In the genomic region with DNA sequence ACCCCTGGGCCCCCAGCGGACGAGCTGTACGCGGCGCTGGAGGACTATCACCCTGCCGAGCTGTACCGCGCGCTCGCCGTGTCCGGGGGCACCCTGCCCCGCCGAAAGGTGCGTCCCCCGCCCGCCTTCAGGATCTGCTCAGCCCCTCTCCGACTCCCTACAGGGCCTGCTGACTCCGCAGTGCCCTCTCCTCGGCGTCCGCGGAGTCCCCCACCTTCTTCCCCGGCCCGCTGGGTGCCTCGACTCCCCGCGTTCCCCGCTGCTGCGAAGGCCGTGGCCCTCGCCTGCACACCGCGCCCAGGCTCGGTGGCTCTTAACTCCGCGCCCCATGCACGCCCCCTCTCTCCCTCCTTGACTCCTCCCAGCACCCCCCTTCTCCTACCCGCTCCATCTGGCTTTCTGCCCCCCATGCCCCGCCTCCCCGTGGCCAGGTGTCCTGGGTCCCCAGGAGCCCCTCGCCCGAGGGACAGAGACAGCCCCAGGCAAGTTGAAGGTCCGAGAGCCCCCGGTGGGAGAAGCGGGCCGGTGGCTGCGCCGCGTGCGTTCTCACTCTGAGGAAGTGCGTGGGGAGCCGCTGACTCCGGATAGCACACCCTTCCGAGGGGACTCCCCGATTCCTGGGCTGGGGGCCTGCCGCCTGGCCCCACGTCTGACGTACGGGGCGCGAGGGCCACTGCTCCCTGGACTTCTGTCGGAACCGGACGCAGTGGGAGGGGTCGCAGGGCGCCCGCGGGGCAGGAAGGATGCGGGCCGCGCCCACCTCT, we compare ENCODE assay signal across 9 cellular contexts. TPM values are rescaled to one million over a fixed set of nuclear protein-coding genes. Genes with fewer than 3 reads are reported as not detected.
DNase-seq lines count a peak whose midpoint lies in the region; ATAC-seq and TF ChIP-seq lines count a peak whose summit lies in the region.
"Had no signal": no experiment of that assay in that cellular context is flagged by ENCODE, and none has a peak within 500 bp of the region (broad histone marks: within the 10 kb centered on the region; RNA-seq: fewer than 3 reads in every experiment).

No MANE protein-coding gene starts in this region.

- H3K9me3 ChIP-seq in HUES6 (ENCODE audit: control insufficient read depth, insufficient read depth, low read depth, low read length) (no peaks in the 10 kb centered on the region), esophagus squamous epithelium (no peaks in the 10 kb centered on the region), neutrophil (no peaks in the 10 kb centered on the region)

- peak; percentile 35 for DNase-seq in activated T-cell treated with anti-CD3 and anti-CD28 coated beads for 1 hour (ENCODE audit: low read depth)
- no peak for DNase-seq in esophagus squamous epithelium (lab: John Stamatoyannopoulos, UW)
- no peak for DNase-seq in GOT3 (lab: John Stamatoyannopoulos, UW)
- no peak for DNase-seq in NCI-H128 (lab: John Stamatoyannopoulos, UW; ENCODE audit: unreplicated experiment)
- DNase-seq in GF-D8 (lab: John Stamatoyannopoulos, UW): no peak

- no peak overlapping the region for H3K27ac ChIP-seq in HUES6 (ENCODE audit: low read depth, low read length)
- peak overlapping the region; percentile 79 to 96 (median 91) for H3K27ac ChIP-seq in esophagus squamous epithelium
- no peak overlapping the region for H3K27ac ChIP-seq in neutrophil

- intact Hi-C loops in esophagus squamous epithelium (cut with DNase I): no loop called here

- H3K27me3 ChIP-seq in HUES6 (ENCODE audit: control insufficient read depth, insufficient read depth, low read length) (peaks cover 52% of the 10 kb centered on the region), esophagus squamous epithelium (peaks cover 0 to 36% (median 3%) of the 10 kb centered on the region in 4 donors), neutrophil (peaks cover 81% of the 10 kb centered on the region)

- H3K36me3 ChIP-seq in HUES6 (ENCODE audit: control insufficient read depth, insufficient read depth, low read length) (peaks cover 10% of the 10 kb centered on the region; the same call in 1 of the 2 replicates), esophagus squamous epithelium (peaks cover 0 to 15% (median 0%) of the 10 kb centered on the region in 3 donors), neutrophil (no peaks in the 10 kb centered on the region)

- H3K4me3 ChIP-seq in HUES6 (ENCODE audit: low read depth, low read length) (peak overlapping the region; percentile 64), esophagus squamous epithelium (peak overlapping the region; percentile 54 to 90 (median 68)), neutrophil (ENCODE audit: low read depth in 1 of 2, low read length in 1 of 2) (peak overlapping the region; percentile 41 to 63)

- peak in 2 of 4 donors; percentile 53 to 59 for TF ChIP-seq POLR2A in esophagus squamous epithelium (IDR thresholded peaks at IDR 0.05)

- TF ChIP-seq CTCF in esophagus squamous epithelium (IDR thresholded peaks at IDR 0.05): no peak
- no peak for TF ChIP-seq CTCF in neutrophil (IDR thresholded peaks at IDR 0.05)

- ATAC-seq in GM21526 (IDR thresholded peaks at IDR 0.05; ENCODE audit: low FRiP score, unreplicated experiment): no peak

- 0 to 14% methylated on average over 15 to 25 of the region's 72 CpGs for WGBS in esophagus squamous epithelium, 2 donors

- H3K4me1 ChIP-seq in HUES6 (ENCODE audit: control insufficient read depth, insufficient read depth, low read length) (peaks cover 39% of the 10 kb centered on the region), esophagus squamous epithelium (peaks cover 11 to 85% (median 23%) of the 10 kb centered on the region in 3 donors), neutrophil (ENCODE audit: control insufficient read depth in 1 of 2, insufficient read depth in 1 of 2, low read depth in 1 of 2, low read length in 1 of 2) (peaks cover 24 to 30% of the 10 kb centered on the region in 2 experiments)

- H3K9ac ChIP-seq in HUES6 (ENCODE audit: low read length): peak overlapping the region; percentile 54

RNA-seq across cellular contexts. Expression of a gene that starts 0.6 kb away (rescaled TPM):
- total RNA-seq in esophagus squamous epithelium: 10 to 100 TPM in 1 of 4 donors, 1 to 10 TPM in 3; 1.7 to 10.7 (median 3.6) TPM
- total RNA-seq: NCI-H460 had no signal

RNA-seq across cellular contexts. Expression of a gene that starts 43.9 kb away (rescaled TPM):
- 10 to 100 TPM in 1 of 4 donors, 1 to 10 TPM in 3; 3.4 to 12.6 (median 5.6) TPM for total RNA-seq in esophagus squamous epithelium

RNA-seq across cellular contexts. Expression of a gene that starts 55.8 kb away (rescaled TPM):
- 10 to 100 TPM; 11.4 to 31.7 (median 16.8) TPM for total RNA-seq in esophagus squamous epithelium

Comparison
In these comparisons a context has a peak if more than half of its experiments do, and no peak if none do; other contexts are left out.
1. H3K27ac ChIP-seq: peak in esophagus squamous epithelium (4 of 4); none in HUES6 (single experiment) and neutrophil (single experiment).
2. Peak in every context shown above with its lines, with median percentiles within 50 percentile points of each other: H3K4me3 ChIP-seq.